Comparison of ENCODE assay signal across 1 cellular context in the genomic region with DNA sequence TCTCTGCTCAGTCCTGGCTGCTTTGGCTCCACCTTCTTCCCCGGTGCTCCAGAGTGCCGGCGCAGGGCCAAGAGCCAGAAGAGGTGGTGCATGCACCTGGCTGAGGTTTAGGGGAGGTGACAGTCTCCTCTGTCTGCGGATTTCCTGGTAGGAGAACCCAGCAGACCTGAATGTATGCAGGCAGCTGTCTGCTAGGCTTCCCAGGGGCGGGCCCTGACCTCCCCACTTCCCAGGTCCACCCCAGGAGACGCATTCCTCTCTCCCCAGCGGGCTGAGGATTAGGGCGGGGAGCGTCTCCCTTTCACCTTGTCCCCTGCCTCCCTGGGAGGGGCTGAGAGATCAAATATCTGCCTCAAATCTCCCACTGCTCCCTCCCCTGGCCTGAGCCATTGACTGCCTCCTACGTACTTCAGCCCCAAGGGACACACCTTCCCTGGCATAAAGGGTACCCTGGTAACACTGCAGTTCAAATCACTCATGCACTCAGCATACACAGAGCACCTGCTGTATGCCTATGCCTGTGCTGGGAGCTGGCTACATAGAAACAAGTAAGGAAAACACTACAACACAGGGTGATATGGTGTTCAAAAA.
A peak's percentile ranks its signal among the peaks of the same experiment; 100 is the strongest.
TF ChIP-seq lines count a peak whose summit lies in the region.

No MANE protein-coding gene starts in this region.

TF ChIP-seq in HEK293, 187 proteins besides CTCF, POLR2A, EP300 and RAD21 (continued from another document):
- TF ChIP-seq ZNF274 (IDR thresholded peaks at IDR 0.05; ENCODE audit: low read length) (no peak), ZNF274 (tag by site-specific recombination; IDR thresholded peaks at IDR 0.05; ENCODE audit: borderline replicate concordance) (no peak), SP2 (tag by site-specific recombination; IDR thresholded peaks at IDR 0.05) (peak; percentile 48), KLF10 (tag by site-specific recombination; IDR thresholded peaks at IDR 0.05) (no peak), SALL2 (tag by site-specific recombination; IDR thresholded peaks at IDR 0.05; ENCODE audit: borderline replicate concordance) (no peak), ZSCAN16 (tag by site-specific recombination; IDR thresholded peaks at IDR 0.05) (no peak), GFI1B (tag by site-specific recombination; IDR thresholded peaks at IDR 0.05) (no peak), ZNF843 (tag by site-specific recombination; IDR thresholded peaks at IDR 0.05) (no peak), ZNF518A (tag by site-specific recombination; conservative IDR thresholded peaks at IDR 0.05; ENCODE audit: low read depth) (no peak), ZNF610 (tag by site-specific recombination; IDR thresholded peaks at IDR 0.05; ENCODE audit: borderline replicate concordance) (no peak), ZNF544 (tag by site-specific recombination; IDR thresholded peaks at IDR 0.05) (no peak), KLF7 (tag by site-specific recombination; IDR thresholded peaks at IDR 0.05; ENCODE audit: borderline replicate concordance) (no peak), ZNF239 (tag by site-specific recombination; IDR thresholded peaks at IDR 0.05) (no peak), ZNF112 (tag by site-specific recombination; IDR thresholded peaks at IDR 0.05) (no peak), WT1 (tag by site-specific recombination; IDR thresholded peaks at IDR 0.05) (peak; percentile 99), MZF1 (tag by site-specific recombination; IDR thresholded peaks at IDR 0.05; ENCODE audit: borderline replicate concordance) (no peak), ZNF555 (tag by site-specific recombination; conservative IDR thresholded peaks at IDR 0.05) (no peak), KLF9 (tag by site-specific recombination; IDR thresholded peaks at IDR 0.05; ENCODE audit: low read depth) (no peak), MEIS1 (CRISPR knock-in tag; IDR thresholded peaks at IDR 0.05; ENCODE audit: borderline replicate concordance) (no peak), ZBTB7A (tag by site-specific recombination; IDR thresholded peaks at IDR 0.05; ENCODE audit: low read depth) (no peak), GLIS2 (tag by site-specific recombination; IDR thresholded peaks at IDR 0.05) (peak; percentile 55; the same call in 1 of the 2 replicates), ZSCAN23 (tag by site-specific recombination; IDR thresholded peaks at IDR 0.05) (no peak), SP3 (tag by site-specific recombination; IDR thresholded peaks at IDR 0.05) (peak; percentile 55), ZNF549 (tag by site-specific recombination; IDR thresholded peaks at IDR 0.05) (no peak), ZNF140 (tag by site-specific recombination; IDR thresholded peaks at IDR 0.05) (no peak), PRDM4 (tag by site-specific recombination; IDR thresholded peaks at IDR 0.05) (no peak), ZNF24 (tag by site-specific recombination; IDR thresholded peaks at IDR 0.05) (no peak)
- TF ChIP-seq, protein P1, sequence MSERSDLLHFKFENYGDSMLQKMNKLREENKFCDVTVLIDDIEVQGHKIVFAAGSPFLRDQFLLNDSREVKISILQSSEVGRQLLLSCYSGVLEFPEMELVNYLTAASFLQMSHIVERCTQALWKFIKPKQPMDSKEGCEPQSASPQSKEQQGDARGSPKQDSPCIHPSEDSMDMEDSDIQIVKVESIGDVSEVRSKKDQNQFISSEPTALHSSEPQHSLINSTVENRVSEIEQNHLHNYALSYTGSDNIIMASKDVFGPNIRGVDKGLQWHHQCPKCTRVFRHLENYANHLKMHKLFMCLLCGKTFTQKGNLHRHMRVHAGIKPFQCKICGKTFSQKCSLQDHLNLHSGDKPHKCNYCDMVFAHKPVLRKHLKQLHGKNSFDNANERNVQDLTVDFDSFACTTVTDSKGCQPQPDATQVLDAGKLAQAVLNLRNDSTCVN (tag by site-specific recombination; optimal IDR thresholded peaks at IDR 0.05) = no peak
